In the genomic region with DNA sequence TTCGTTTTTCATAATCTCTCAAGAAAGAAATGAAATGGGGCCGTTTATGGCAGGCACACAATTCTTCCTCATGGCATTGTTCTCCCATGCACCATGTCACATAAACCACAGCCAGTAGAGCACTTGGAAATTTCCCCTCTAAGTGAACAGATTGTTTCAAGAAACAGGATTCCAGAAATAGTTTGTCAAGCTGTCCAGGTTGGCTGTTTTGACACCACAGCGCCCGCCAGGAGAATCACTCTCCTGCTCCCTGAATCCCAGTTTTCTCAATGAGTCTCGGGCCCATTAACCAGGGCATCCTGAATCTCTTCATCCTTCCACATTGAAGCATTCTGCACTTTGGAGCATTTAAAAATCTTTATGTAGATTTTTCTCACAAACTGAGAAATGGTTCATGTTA, we compare ENCODE assay signal across 22 cellular contexts.
"Had no signal": no experiment of that assay in that cellular context is flagged by ENCODE, and none has a peak within 500 bp of the region (broad histone marks: within the 10 kb centered on the region; RNA-seq: fewer than 3 reads in every experiment).

No MANE protein-coding gene starts in this region.

- H3K27me3 ChIP-seq: breast epithelium, gastrocnemius medialis, sigmoid colon, upper lobe of left lung, vagina had no signal

- H3K27ac ChIP-seq: breast epithelium, gastrocnemius medialis, lower lobe of right lung, sigmoid colon, upper lobe of left lung, vagina had no signal

- H3K4me1 ChIP-seq: breast epithelium, gastrocnemius medialis, lower lobe of right lung, sigmoid colon, upper lobe of left lung, vagina had no signal

- H3K9me3 ChIP-seq: breast epithelium, gastrocnemius medialis, lower lobe of right lung, sigmoid colon, upper lobe of left lung, vagina had no signal

- H3K36me3 ChIP-seq: breast epithelium, gastrocnemius medialis, lower lobe of right lung, sigmoid colon, upper lobe of left lung, vagina had no signal

- DNase-seq: activated B cell treated with CpG ODN at 0.5 μM for 24 hours; activated CD4-positive, alpha-beta T cell treated with anti-CD3 and anti-CD28 coated beads, Interleukin-2, amount 50 U/mL, for 1 hour; activated CD8-positive, alpha-beta memory T cell treated with anti-CD3 and anti-CD28 coated beads, Interleukin-2, amount 10 ng/mL, durations not matched to agents 7 days and 5 days; activated CD8-positive, alpha-beta T cell treated with anti-CD3 and anti-CD28 coated beads, Interleukin-2, amount 10 ng/mL, durations not matched to agents 7 days and 5 days; activated naive CD4-positive, alpha-beta T cell; activated T-cell treated with anti-CD3 and anti-CD28 coated beads, Interleukin-2, amount 50 U/mL, for 72 hours; cortex of kidney; effector memory CD8-positive, alpha-beta T cell; erythroblast; gastrocnemius medialis; lower lobe of right lung; mesenchymal stem cell; natural killer cell; sigmoid colon; small intestine; stimulated activated CD4-positive, alpha-beta T cell treated with anti-CD3 and anti-CD28 coated beads, Interleukin-4, amount 100 ng/mL, for 4 hours; stimulated activated CD8-positive, alpha-beta memory T cell treated with anti-CD3 and anti-CD28 coated beads, Interleukin-4, amount 100 ng/mL, for 48 hours; stimulated activated naive CD8-positive, alpha-beta T cell treated with anti-CD3 and anti-CD28 coated beads, Interleukin-15, amount 100 ng/mL, for 72 hours; T-helper 2 cell; upper lobe of left lung had no signal

- H3K4me3 ChIP-seq: breast epithelium, gastrocnemius medialis, lower lobe of right lung, sigmoid colon, upper lobe of left lung, vagina had no signal
